Comparison of ENCODE assay signal across 8 cellular contexts in the genomic region with DNA sequence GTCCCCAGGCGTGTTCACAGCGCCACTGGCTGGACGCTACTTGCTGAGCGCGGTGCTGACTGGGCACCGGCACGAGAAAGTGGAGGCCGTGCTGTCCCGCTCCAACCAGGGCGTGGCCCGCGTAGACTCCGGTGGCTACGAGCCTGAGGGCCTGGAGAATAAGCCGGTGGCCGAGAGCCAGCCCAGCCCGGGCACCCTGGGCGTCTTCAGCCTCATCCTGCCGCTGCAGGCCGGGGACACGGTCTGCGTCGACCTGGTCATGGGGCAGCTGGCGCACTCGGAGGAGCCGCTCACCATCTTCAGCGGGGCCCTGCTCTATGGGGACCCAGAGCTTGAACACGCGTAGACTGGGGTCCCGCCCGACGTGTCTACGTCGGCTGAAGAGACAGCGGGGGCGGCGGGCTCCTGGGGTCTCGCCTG. TPM values are rescaled to one million over a fixed set of nuclear protein-coding genes. Genes with fewer than 3 reads are reported as not detected.
DNase-seq lines count a peak whose midpoint lies in the region; ATAC-seq and TF ChIP-seq lines count a peak whose summit lies in the region.

No MANE protein-coding gene starts in this region.

- 1% methylated on average over 38 of the region's 38 CpGs for WGBS in ectodermal cell, 2 experiments
- WGBS in lower leg skin, 2 donors = 1 to 2% methylated on average over 7 to 25 of the region's 38 CpGs

- peaks cover 4% of the 10 kb centered on the region for H3K36me3 Mint-ChIP-seq in T-helper 2 cell treated with Interferon-gamma antibody and Interleukin-4, amounts not matched to agents 5 μg/mL and 100 μg/mL, for 36 hours (ENCODE audit: low read depth)

- intact Hi-C loops in lower leg skin (cut with DNase I; ENCODE audit: low total_unique reads) = no loop called here

- peak; percentile 14 for ATAC-seq in GM18511 (IDR thresholded peaks at IDR 0.05; ENCODE audit: unreplicated experiment)

- H3K27me3 ChIP-seq in BE2C (no peaks in the 10 kb centered on the region), ectodermal cell (ENCODE audit: control insufficient read depth, insufficient read depth, low read length, poor library complexity, severe bottlenecking) (peaks cover 22% of the 10 kb centered on the region)

- H3K27me3 Mint-ChIP-seq in T-helper 2 cell treated with Interferon-gamma antibody and Interleukin-4, amounts not matched to agents 5 μg/mL and 100 μg/mL, for 36 hours (ENCODE audit: low read depth) = no peaks in the 10 kb centered on the region

- H3K36me3 ChIP-seq in BE2C (peaks cover 20% of the 10 kb centered on the region), ectodermal cell (ENCODE audit: control insufficient read depth, insufficient read depth, low read length) (no peaks in the 10 kb centered on the region)

- DNase-seq in BE2C (peak; percentile 67), HT-29 (ENCODE audit: low spot score) (peak; percentile 50), lower leg skin (ENCODE audit: low spot score in 2 of 2) (peak; percentile 69 to 97), NCI-H1694 treated with DMSO at 0.1 percent for 48 hours (lab: John Stamatoyannopoulos, UW) (no peak)
- DNase-seq in T-helper 2 cell treated with Interferon-gamma antibody and Interleukin-4, amounts not matched to agents 5 μg/mL and 100 μg/mL, for 36 hours (ENCODE audit: low spot score) = peak; percentile 51
- peak; percentile 60 for DNase-seq in stimulated activated CD8-positive, alpha-beta memory T cell treated with anti-CD3 and anti-CD28 coated beads, Interleukin-4, amount 100 ng/mL, for 48 hours

- H3K9me3 ChIP-seq in BE2C = no peaks in the 10 kb centered on the region
- H3K9me3 ChIP-seq in ectodermal cell (ENCODE audit: control insufficient read depth, low read length) = no peaks in the 10 kb centered on the region

- no peak for TF ChIP-seq POLR2A in lower leg skin (IDR thresholded peaks at IDR 0.05)

- peaks cover 15% of the 10 kb centered on the region for H3K4me1 ChIP-seq in BE2C
- H3K4me1 ChIP-seq in ectodermal cell (ENCODE audit: control insufficient read depth, insufficient read depth, low read length) = peaks cover 13% of the 10 kb centered on the region

- H3K4me3 ChIP-seq in BE2C (ENCODE audit: low read depth, low read length) (peak overlapping the region; percentile 61), ectodermal cell (ENCODE audit: insufficient read depth, low read depth, low read length) (peak overlapping the region; percentile 59), lower leg skin (ENCODE audit: low read depth, poor library complexity, severe bottlenecking) (peak overlapping the region; percentile 44)

- H3K27ac Mint-ChIP-seq in T-helper 2 cell treated with Interferon-gamma antibody and Interleukin-4, amounts not matched to agents 5 μg/mL and 100 μg/mL, for 36 hours = peak overlapping the region; percentile 73

- peaks cover 39% of the 10 kb centered on the region for H3K4me1 Mint-ChIP-seq in T-helper 2 cell treated with Interferon-gamma antibody and Interleukin-4, amounts not matched to agents 5 μg/mL and 100 μg/mL, for 36 hours (ENCODE audit: low read depth)

- peak overlapping the region; percentile 84 for H3K4me3 Mint-ChIP-seq in T-helper 2 cell treated with Interferon-gamma antibody and Interleukin-4, amounts not matched to agents 5 μg/mL and 100 μg/mL, for 36 hours

- no peak overlapping the region for H3K27ac ChIP-seq in ectodermal cell (ENCODE audit: insufficient read depth, low read depth, low read length, poor library complexity, severe bottlenecking)

- TF ChIP-seq CTCF in BE2C (IDR thresholded peaks at IDR 0.05; ENCODE audit: low read depth, low read length) (peak; percentile 53), lower leg skin (IDR thresholded peaks at IDR 0.05) (no peak)

- no peaks in the 10 kb centered on the region for H3K9me3 Mint-ChIP-seq in T-helper 2 cell treated with Interferon-gamma antibody and Interleukin-4, amounts not matched to agents 5 μg/mL and 100 μg/mL, for 36 hours

RNA-seq across cellular contexts. Expression of a gene that starts 0.9 kb away (rescaled TPM):
- 9.2 TPM for polyA plus RNA-seq in BE2C (2012; ENCODE audit: insufficient read depth, insufficient read length, low read depth)
- total RNA-seq in HT-29 (2014; rRNA removed; shearing (Covaris generic)) = 4.1 and 4.2 TPM in 2 replicates
- polyA plus RNA-seq in ectodermal cell (2013, experiment 1 of 4) = 10.1 TPM
- 7.5 TPM for polyA plus RNA-seq in ectodermal cell (2013, experiment 2 of 4)
- polyA plus RNA-seq in ectodermal cell (2013, experiment 3 of 4) = 4.2 TPM
- 4.5 TPM for polyA plus RNA-seq in ectodermal cell (2013, experiment 4 of 4)
- total RNA-seq in lower leg skin = 10 to 100 TPM in 1 of 4 donors, 1 to 10 TPM in 3; 2.5 to 10.4 (median 3.3) TPM

RNA-seq across cellular contexts. Expression of a gene that starts 7.3 kb away (rescaled TPM):
- 295 TPM for polyA plus RNA-seq in BE2C (2012; ENCODE audit: insufficient read depth, insufficient read length, low read depth)
- total RNA-seq in HT-29 (2014; rRNA removed; shearing (Covaris generic)) = 0.65 and 1.1 TPM in 2 replicates
- polyA plus RNA-seq in ectodermal cell (2013, experiment 1 of 4) = 9.7 TPM
- polyA plus RNA-seq in ectodermal cell (2013, experiment 2 of 4) = 8.2 TPM
- polyA plus RNA-seq in ectodermal cell (2013, experiment 3 of 4) = 7.8 TPM
- 8.5 TPM for polyA plus RNA-seq in ectodermal cell (2013, experiment 4 of 4)
- total RNA-seq in lower leg skin = 10 to 100 TPM in 1 of 4 donors, 1 to 10 TPM in 3; 3.6 to 17.9 (median 7.9) TPM

RNA-seq across cellular contexts. Expression of a gene that starts 14.2 kb away (rescaled TPM):
- polyA plus RNA-seq in BE2C (2012; ENCODE audit: insufficient read depth, insufficient read length, low read depth) = 1,823 TPM
- 107 and 127 TPM in 2 replicates for total RNA-seq in HT-29 (2014; rRNA removed; shearing (Covaris generic))
- 230 TPM for polyA plus RNA-seq in ectodermal cell (2013, experiment 1 of 4)
- polyA plus RNA-seq in ectodermal cell (2013, experiment 2 of 4) = 230 TPM
- 174 TPM for polyA plus RNA-seq in ectodermal cell (2013, experiment 3 of 4)
- 199 TPM for polyA plus RNA-seq in ectodermal cell (2013, experiment 4 of 4)
- 100 to 1,000 TPM; 144 to 236 (median 195) TPM for total RNA-seq in lower leg skin

RNA-seq across cellular contexts. Expression of a gene that starts 33.2 kb away (rescaled TPM):
- 72.7 TPM for polyA plus RNA-seq in BE2C (2012; ENCODE audit: insufficient read depth, insufficient read length, low read depth)
- total RNA-seq in HT-29 (2014; rRNA removed; shearing (Covaris generic)) = 38.2 and 42.0 TPM in 2 replicates
- 1.4 TPM for polyA plus RNA-seq in ectodermal cell (2013, experiment 1 of 4)
- polyA plus RNA-seq in ectodermal cell (2013, experiment 2 of 4) = 1.0 TPM
- 1.4 TPM for polyA plus RNA-seq in ectodermal cell (2013, experiment 3 of 4)
- 1.1 TPM for polyA plus RNA-seq in ectodermal cell (2013, experiment 4 of 4)
- 1 to 10 TPM in 1 of 4 donors, under 1 TPM in 3; 0.34 to 2.1 (median 0.48) TPM for total RNA-seq in lower leg skin

RNA-seq across cellular contexts. Expression of a gene that starts 34.2 kb away (rescaled TPM):
- polyA plus RNA-seq in BE2C (2012; ENCODE audit: insufficient read depth, insufficient read length, low read depth) = 40.9 TPM
- total RNA-seq in HT-29 (2014; rRNA removed; shearing (Covaris generic)) = 28.1 and 34.5 TPM in 2 replicates
- polyA plus RNA-seq in ectodermal cell (2013, experiment 1 of 4) = 140 TPM
- 128 TPM for polyA plus RNA-seq in ectodermal cell (2013, experiment 2 of 4)
- polyA plus RNA-seq in ectodermal cell (2013, experiment 3 of 4) = 95.9 TPM
- polyA plus RNA-seq in ectodermal cell (2013, experiment 4 of 4) = 111 TPM
- 10 to 100 TPM in 3 of 4 donors, 1 to 10 TPM in 1; 9.4 to 17.0 (median 16.4) TPM for total RNA-seq in lower leg skin
